29 cellular contexts compared by ENCODE assay signal in the genomic region with DNA sequence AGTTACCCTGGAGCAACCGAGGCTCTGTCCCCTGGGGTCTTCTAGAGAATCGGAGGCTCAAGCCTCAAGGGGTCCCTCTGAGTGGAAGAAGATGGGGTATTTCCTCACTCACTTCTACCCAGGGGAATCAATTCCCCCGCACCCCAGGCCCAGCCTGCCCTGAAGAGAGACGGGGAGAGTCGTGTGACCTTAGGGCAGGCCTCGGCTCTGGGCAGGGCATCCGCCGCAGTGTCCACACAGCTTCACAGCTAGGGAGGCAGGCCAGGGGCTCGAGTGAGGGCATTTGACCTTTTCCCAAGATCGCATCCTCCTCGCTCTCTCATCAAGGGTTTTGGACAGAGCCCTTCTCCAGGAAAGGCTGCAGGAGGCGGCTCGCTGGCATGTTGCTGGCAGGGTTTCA.
"Had no signal": no experiment of that assay in that cellular context is flagged by ENCODE, and none has a peak within 500 bp of the region (broad histone marks: within the 10 kb centered on the region; RNA-seq: fewer than 3 reads in every experiment).

No MANE protein-coding gene starts in this region.

- H3K27me3 ChIP-seq: ovary, right atrium auricular region, right lobe of liver, testis, uterus had no signal

- H3K36me3 Mint-ChIP-seq: immature natural killer cell; naive thymus-derived CD4-positive, alpha-beta T cell; natural killer cell treated with Interleukin-12 subunit alpha and Interleukin-12 subunit beta and Interleukin-15 and Interleukin-18, amount 100 ng/mL, for 72 hours had no signal

- H3K36me3 ChIP-seq: left lung, neutrophil, ovary, right atrium auricular region, right lobe of liver, stomach, tibial artery, uterus had no signal

- H3K4me3 ChIP-seq: left lung, lung, mucosa of descending colon, ovary, right atrium auricular region, right lobe of liver, smooth muscle cell, stomach, testis, tibial artery, uterus had no signal

- H3K27ac Mint-ChIP-seq: immature natural killer cell; naive thymus-derived CD4-positive, alpha-beta T cell; natural killer cell treated with Interleukin-12 subunit alpha and Interleukin-12 subunit beta and Interleukin-15 and Interleukin-18, amount 100 ng/mL, for 72 hours; progenitor cell of endocrine pancreas; stimulated activated naive B cell treated with anti-CD40 and anti-IgM and Interleukin-4, amounts not matched to agents 10 μg/mL and 1 μg/mL and 100 μg/mL, for 72 hours had no signal

- H3K4me1 Mint-ChIP-seq: stimulated activated naive B cell treated with anti-CD40 and anti-IgM and Interleukin-4, amounts not matched to agents 10 μg/mL and 1 μg/mL and 100 μg/mL, for 72 hours had no signal

- ATAC-seq: left colon; left lung; mucosa of descending colon; naive thymus-derived CD4-positive, alpha-beta T cell; natural killer cell treated with Interleukin-12 subunit alpha and Interleukin-12 subunit beta and Interleukin-15 and Interleukin-18, amount 100 ng/mL, for 72 hours; right lobe of liver; stimulated activated naive B cell treated with anti-CD40 and anti-IgM and Interleukin-4, amounts not matched to agents 10 μg/mL and 1 μg/mL and 100 μg/mL, for 72 hours; stimulated activated naive CD8-positive, alpha-beta T cell treated with anti-CD3 and anti-CD28 coated beads, Interleukin-15, Interleukin-2, amounts not matched to agents 100 U/mL and 50 U/mL, for 24 hours had no signal

- DNase-seq: hippocampal formation; immature natural killer cell; kidney; left colon; left lung; mesendoderm; midbrain; mucosa of descending colon; naive thymus-derived CD4-positive, alpha-beta T cell; occipital lobe; ovary; right lobe of liver; stimulated activated CD4-positive, alpha-beta T cell treated with anti-CD3 and anti-CD28 coated beads, Interleukin-1b, Interleukin-23, amount 100 ng/mL, for 48 hours; stimulated activated CD4-positive, alpha-beta T cell treated with anti-CD3 and anti-CD28 coated beads, Interleukin-2, amount 100 ng/mL, for 48 hours; stimulated activated CD4-positive, alpha-beta T cell treated with anti-CD3 and anti-CD28 coated beads, Interleukin-4, amount 100 ng/mL, for 4 hours; stimulated activated CD8-positive, alpha-beta memory T cell treated with anti-CD3 and anti-CD28 coated beads, Interleukin-4, amount 100 ng/mL, for 48 hours; stimulated activated naive B cell treated with anti-CD40 and anti-IgM and Interleukin-4, amounts not matched to agents 10 μg/mL and 1 μg/mL and 100 μg/mL, for 72 hours; stimulated activated naive CD8-positive, alpha-beta T cell treated with anti-CD3 and anti-CD28 coated beads, Interleukin-15, Interleukin-2, amounts not matched to agents 100 U/mL and 50 U/mL, for 24 hours; testis; trophoblast cell; uterus had no signal

- H3K4me2 ChIP-seq: smooth muscle cell had no signal

- H3K4me3 Mint-ChIP-seq: immature natural killer cell; naive thymus-derived CD4-positive, alpha-beta T cell; natural killer cell treated with Interleukin-12 subunit alpha and Interleukin-12 subunit beta and Interleukin-15 and Interleukin-18, amount 100 ng/mL, for 72 hours; stimulated activated naive B cell treated with anti-CD40 and anti-IgM and Interleukin-4, amounts not matched to agents 10 μg/mL and 1 μg/mL and 100 μg/mL, for 72 hours had no signal

- H3K9me3 Mint-ChIP-seq: natural killer cell treated with Interleukin-12 subunit alpha and Interleukin-12 subunit beta and Interleukin-15 and Interleukin-18, amount 100 ng/mL, for 72 hours had no signal

- H3K27ac ChIP-seq: left lung, neutrophil, ovary, right atrium auricular region, right lobe of liver, stomach, testis, tibial artery, uterus had no signal

- H3K9me3 ChIP-seq: mucosa of descending colon, neutrophil, right atrium auricular region, right lobe of liver, testis, uterus had no signal

- H3K4me1 ChIP-seq: left lung, right atrium auricular region, right lobe of liver, stomach, testis, tibial artery, uterus had no signal
